10 cellular contexts compared by ENCODE assay signal in the genomic region with DNA sequence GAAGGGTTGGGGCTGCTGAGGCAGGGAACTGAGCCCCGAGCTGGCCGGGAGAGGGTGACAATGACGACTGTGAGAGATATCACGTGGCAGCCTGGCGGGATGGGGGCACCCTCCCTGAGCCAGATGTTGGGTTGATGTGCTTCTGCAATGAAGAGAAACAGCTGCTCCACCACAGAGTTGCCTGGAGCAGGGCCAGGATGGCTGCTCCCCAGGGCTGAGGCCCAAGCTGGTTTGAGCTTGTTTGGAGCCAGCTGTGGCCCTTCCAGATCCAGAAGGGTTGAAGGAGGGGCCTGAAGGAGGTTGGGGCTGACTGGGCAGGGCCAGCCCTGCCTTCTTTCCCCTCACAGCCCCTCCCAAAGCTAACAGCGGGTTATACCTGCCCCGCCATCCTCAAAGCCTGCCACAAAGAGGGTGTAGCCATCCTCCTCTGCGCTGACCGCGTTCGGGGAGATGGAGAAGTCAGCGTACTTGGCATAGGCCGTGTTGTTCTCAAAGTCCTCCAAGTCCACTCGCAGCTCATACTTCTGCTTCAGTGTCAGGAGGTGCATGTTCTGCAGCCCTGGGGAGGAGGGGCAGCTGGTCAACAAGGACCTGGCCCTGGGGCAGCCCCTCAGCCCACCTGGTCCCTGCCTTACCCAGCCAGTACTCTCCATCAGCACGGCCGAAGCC. TPM values are rescaled to one million over a fixed set of nuclear protein-coding genes. Genes with fewer than 3 reads are reported as not detected.
DNase-seq lines count a peak whose midpoint lies in the region; ATAC-seq, FAIRE-seq and TF ChIP-seq lines count a peak whose summit lies in the region.
"Had no signal": no experiment of that assay in that cellular context is flagged by ENCODE, and none has a peak within 500 bp of the region (broad histone marks: within the 10 kb centered on the region; RNA-seq: fewer than 3 reads in every experiment).

No MANE protein-coding gene starts in this region.

- in situ Hi-C loops in astrocyte of the spinal cord (cut with HindIII; ENCODE audit: low sequenced_read_pairs), result no loop called here

- no peaks in the 10 kb centered on the region for H3K9me3 ChIP-seq in kidney (ENCODE audit: control insufficient read depth in 1 of 2, low read length in 2 of 2)
- no peaks in the 10 kb centered on the region for H3K9me3 ChIP-seq in thoracic aorta
- H3K9me3 ChIP-seq: neutrophil had no signal

- H3K27ac ChIP-seq in kidney (ENCODE audit: low read depth in 2 of 2, low read length in 2 of 2), result peak overlapping the region; percentile 49 to 70
- H3K27ac ChIP-seq in thoracic aorta, result peak overlapping the region; percentile 98 to 99

- H3K4me1 ChIP-seq in kidney (ENCODE audit: control insufficient read depth in 1 of 2, insufficient read depth in 1 of 2, low read depth in 1 of 2, low read length in 2 of 2) (peaks cover 4 to 23% of the 10 kb centered on the region in 2 donors), thoracic aorta (ENCODE audit: control insufficient read depth in 1 of 2, low read depth in 2 of 2) (peaks cover 48 to 91% of the 10 kb centered on the region in 2 donors)

- H3K4me3 ChIP-seq in astrocyte of the spinal cord (ENCODE audit: low read depth, low read length) (peak overlapping the region; percentile 2), kidney (ENCODE audit: low read length in 2 of 2) (no peak overlapping the region), thoracic aorta (peak overlapping the region; percentile 69)

- no peak overlapping the region for H3K9ac ChIP-seq in kidney (ENCODE audit: low read length in 2 of 2)

- intact Hi-C loops in kidney (cut with DNase I), result no loop called here

- no peaks in the 10 kb centered on the region for H3K27me3 ChIP-seq in thoracic aorta (replicated peaks; ENCODE audit: insufficient read depth)
- H3K27me3 ChIP-seq: neutrophil had no signal

- peak; percentile 41 for ATAC-seq in thoracic aorta (ENCODE audit: insufficient number of reproducible peaks, low FRiP score, low read depth)
- ATAC-seq in GM19463 (IDR thresholded peaks at IDR 0.05; ENCODE audit: unreplicated experiment), result no peak

- TF ChIP-seq POLR2A in H54 (IDR thresholded peaks at IDR 0.05; ENCODE audit: low read depth, low read length), result no peak

- TF ChIP-seq CTCF in astrocyte of the spinal cord (IDR thresholded peaks at IDR 0.05; ENCODE audit: low read depth, low read length) (no peak), kidney (IDR thresholded peaks at IDR 0.05; ENCODE audit: borderline replicate concordance, extremely low read depth, insufficient read depth) (no peak), thoracic aorta (IDR thresholded peaks at IDR 0.05) (no peak)

- FAIRE-seq in kidney (lab: Jason Lieb, UNC), result no peak
- no peak for FAIRE-seq in H54 (lab: Jason Lieb, UNC)
- FAIRE-seq: A204.1 had no signal

- peak; percentile 30 for DNase-seq in DMS53 (lab: John Stamatoyannopoulos, UW)
- no peak for DNase-seq in DMS53 treated with DMSO at 0.1 percent for 48 hours (lab: John Stamatoyannopoulos, UW; ENCODE audit: unreplicated experiment)
- DNase-seq in astrocyte of the spinal cord (ENCODE audit: low read depth, low spot score), result peak; percentile 85
- DNase-seq in kidney, result peak; percentile 95
- DNase-seq in thoracic aorta (ENCODE audit: low spot score), result no peak
- no peak for DNase-seq in retina
- DNase-seq in H54 (ENCODE audit: insufficient read length, low spot score), result no peak

- H3K36me3 ChIP-seq in kidney (ENCODE audit: control insufficient read depth in 1 of 2, insufficient read depth in 2 of 2, low read length in 2 of 2) (peaks cover 20 to 23% of the 10 kb centered on the region in 2 donors), thoracic aorta (peaks cover 26% of the 10 kb centered on the region)

RNA-seq across cellular contexts. Expression of a gene that starts 2.1 kb away (rescaled TPM):
- total RNA-seq in kidney (51.1 TPM), thoracic aorta (100 to 1,000 TPM; 425 to 501 TPM)
- polyA plus RNA-seq in kidney (ENCODE audit: insufficient read depth, low read depth, low replicate concordance), result 27.6 TPM

RNA-seq across cellular contexts. Expression of a gene that starts 6.6 kb away (rescaled TPM):
- 36.7 TPM for total RNA-seq in kidney
- 7.1 TPM for polyA plus RNA-seq in kidney (ENCODE audit: insufficient read depth, low read depth, low replicate concordance)
- 10 to 100 TPM; 49.2 to 51.2 TPM for total RNA-seq in thoracic aorta

RNA-seq across cellular contexts. Expression of a gene that starts 22.3 kb away (rescaled TPM):
- total RNA-seq in kidney (32.1 TPM), thoracic aorta (10 to 100 TPM in 1 of 2 donors, 1 to 10 TPM in 1; 6.3 to 33.4 TPM)
- polyA plus RNA-seq in kidney (ENCODE audit: insufficient read depth, low read depth, low replicate concordance), result 67.5 TPM

RNA-seq across cellular contexts. Expression of a gene that starts 26.2 kb away (rescaled TPM):
- total RNA-seq in kidney, result 7.3 TPM
- 0.99 TPM for polyA plus RNA-seq in kidney (ENCODE audit: insufficient read depth, low read depth, low replicate concordance)
- total RNA-seq in thoracic aorta, result 1 to 10 TPM; 2.8 to 8.3 TPM

Comparison
In these comparisons a context has a peak if more than half of its experiments do, and no peak if none do; other contexts are left out.
1. DNase-seq: peak in DMS53 (single experiment), astrocyte of the spinal cord (single experiment) and kidney (single experiment); none in DMS53 treated with DMSO at 0.1 percent for 48 hours (single experiment), thoracic aorta (single experiment), retina (single experiment) and H54 (single experiment).
2. H3K4me3 ChIP-seq: peak in astrocyte of the spinal cord (single experiment) and thoracic aorta (single experiment); none in kidney (0 of 2).